Comparison of ENCODE assay signal across 9 cellular contexts in the genomic region with DNA sequence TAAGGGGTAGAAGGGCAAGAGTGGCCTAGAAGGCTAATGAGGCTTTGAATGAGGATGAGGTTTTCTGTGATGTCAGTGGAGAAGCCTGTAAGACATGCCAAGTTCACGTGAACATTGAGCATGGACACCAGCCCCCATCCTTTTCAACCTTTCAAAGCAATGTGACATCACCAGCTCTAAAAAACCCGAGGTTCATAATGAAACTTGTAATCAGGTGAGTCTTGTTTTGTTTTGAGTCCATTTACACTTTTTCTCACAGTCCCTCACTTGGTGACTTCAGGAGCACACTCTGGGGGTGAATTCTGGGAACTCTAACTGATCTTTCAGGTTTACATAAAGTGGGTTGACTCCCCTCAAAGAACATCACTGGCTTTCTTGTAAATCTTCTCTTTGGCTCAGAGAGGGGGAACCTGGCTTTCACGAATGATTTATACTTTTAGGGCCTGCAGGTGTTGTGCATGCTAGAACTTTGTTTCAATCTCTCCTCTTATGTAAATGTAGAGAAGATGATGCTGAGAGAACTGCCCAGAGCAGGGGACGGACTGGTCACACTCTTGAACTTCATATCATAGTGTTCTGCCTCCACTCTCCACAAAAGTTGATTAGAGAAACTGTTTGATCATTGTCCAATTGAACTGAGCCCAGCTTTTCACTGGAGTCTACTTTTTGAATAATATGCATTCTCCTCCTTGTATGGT.
DNase-seq lines count a peak whose midpoint lies in the region; ATAC-seq and TF ChIP-seq lines count a peak whose summit lies in the region.
"Had no signal": no experiment of that assay in that cellular context is flagged by ENCODE, and none has a peak within 500 bp of the region (broad histone marks: within the 10 kb centered on the region; RNA-seq: fewer than 3 reads in every experiment).

No MANE protein-coding gene starts in this region.

- no peaks in the 10 kb centered on the region for H4K20me1 ChIP-seq in neural progenitor cell (ENCODE audit: low read depth)

- no peak overlapping the region for H3K4me2 ChIP-seq in neural progenitor cell

- H3K4me3 Mint-ChIP-seq in activated T-helper 2 cell treated with anti-CD3 and anti-CD28 coated beads, Interferon-gamma antibody, Interleukin-2, Interleukin-4, amounts not matched to agents 10 μg/mL and 5 μg/mL and 100 μg/mL, durations not matched to agents 14 hours and 24 hours and 36 hours (ENCODE audit: low read depth): peak overlapping the region; percentile 14
- no peak overlapping the region for H3K4me3 Mint-ChIP-seq in neural progenitor cell

- H3K36me3 Mint-ChIP-seq in activated T-helper 2 cell treated with anti-CD3 and anti-CD28 coated beads, Interferon-gamma antibody, Interleukin-2, Interleukin-4, amounts not matched to agents 10 μg/mL and 5 μg/mL and 100 μg/mL, durations not matched to agents 14 hours and 24 hours and 36 hours (ENCODE audit: low read depth): peaks cover 14% of the 10 kb centered on the region
- H3K36me3 Mint-ChIP-seq in neural progenitor cell: no peaks in the 10 kb centered on the region

- H3K27me3 Mint-ChIP-seq in activated T-helper 2 cell treated with anti-CD3 and anti-CD28 coated beads, Interferon-gamma antibody, Interleukin-2, Interleukin-4, amounts not matched to agents 10 μg/mL and 5 μg/mL and 100 μg/mL, durations not matched to agents 14 hours and 24 hours and 36 hours (ENCODE audit: low read depth): no peaks in the 10 kb centered on the region
- no peaks in the 10 kb centered on the region for H3K27me3 Mint-ChIP-seq in neural progenitor cell (ENCODE audit: insufficient read depth, low read depth)

- no peak overlapping the region for H3K27ac ChIP-seq in esophagus squamous epithelium
- no peak overlapping the region for H3K27ac ChIP-seq in neural progenitor cell

- H3K9ac ChIP-seq in neural progenitor cell: no peak overlapping the region

- H3K36me3 ChIP-seq in esophagus squamous epithelium: no peaks in the 10 kb centered on the region
- H3K36me3 ChIP-seq in neural progenitor cell: no peaks in the 10 kb centered on the region

- ATAC-seq in GM19468 (IDR thresholded peaks at IDR 0.05; ENCODE audit: extremely low read depth, unreplicated experiment): peak; percentile 10
- peak; percentile 86 for ATAC-seq in HG03135 (IDR thresholded peaks at IDR 0.05; ENCODE audit: unreplicated experiment)
- ATAC-seq in left ventricle myocardium superior: no peak

- 51% methylated on average over 4 of the region's 4 CpGs for WGBS in esophagus squamous epithelium, 2 donors

- TF ChIP-seq CTCF in GM10266 (IDR thresholded peaks at IDR 0.05; ENCODE audit: control insufficient read depth, insufficient read depth, low read depth, missing control alignments) (no peak), esophagus squamous epithelium (IDR thresholded peaks at IDR 0.05) (no peak), neural progenitor cell (IDR thresholded peaks at IDR 0.05) (no peak)

- peaks cover 0 to 9% (median 0%) of the 10 kb centered on the region in 3 donors for H3K4me1 ChIP-seq in esophagus squamous epithelium
- H3K4me1 ChIP-seq in neural progenitor cell: no peaks in the 10 kb centered on the region

- peak overlapping the region; percentile 93 for H3K27ac Mint-ChIP-seq in activated T-helper 2 cell treated with anti-CD3 and anti-CD28 coated beads, Interferon-gamma antibody, Interleukin-2, Interleukin-4, amounts not matched to agents 10 μg/mL and 5 μg/mL and 100 μg/mL, durations not matched to agents 14 hours and 24 hours and 36 hours
- H3K27ac Mint-ChIP-seq in neural progenitor cell: no peak overlapping the region

- H3K9me3 ChIP-seq in esophagus squamous epithelium (no peaks in the 10 kb centered on the region), neural progenitor cell (ENCODE audit: low read depth) (no peaks in the 10 kb centered on the region)

- DNase-seq in GM10266 (ENCODE audit: extremely low spot score) (peak; percentile 16), NCI-H1092 (lab: John Stamatoyannopoulos, UW) (no peak), esophagus squamous epithelium (lab: John Stamatoyannopoulos, UW) (no peak), left ventricle myocardium superior (no peak), neural progenitor cell (ENCODE audit: low spot score) (no peak)
- DNase-seq in activated T-helper 2 cell treated with anti-CD3 and anti-CD28 coated beads, Interferon-gamma antibody, Interleukin-2, Interleukin-4, amounts not matched to agents 10 μg/mL and 5 μg/mL and 100 μg/mL, durations not matched to agents 14 hours and 24 hours and 36 hours (ENCODE audit: low spot score): peak; percentile 49
- DNase-seq: activated gamma-delta T cell treated with Interleukin-2 at 50 U/mL for 16 hours had no signal

- H3K79me2 ChIP-seq in neural progenitor cell (ENCODE audit: low read depth): no peaks in the 10 kb centered on the region

- no peaks in the 10 kb centered on the region for H3F3A ChIP-seq in neural progenitor cell (ENCODE audit: low read depth)

- no peak for TF ChIP-seq POLR2A in esophagus squamous epithelium (IDR thresholded peaks at IDR 0.05)

- H3K4me3 ChIP-seq in esophagus squamous epithelium (no peak overlapping the region), neural progenitor cell (no peak overlapping the region)

- no peaks in the 10 kb centered on the region for H3K27me3 ChIP-seq in esophagus squamous epithelium
- H3K27me3 ChIP-seq in neural progenitor cell: no peaks in the 10 kb centered on the region

- intact Hi-C loops in activated T-helper 2 cell treated with anti-CD3 and anti-CD28 coated beads, Interferon-gamma antibody, Interleukin-2, Interleukin-4, amounts not matched to agents 10 μg/mL and 5 μg/mL and 100 μg/mL, durations not matched to agents 14 hours and 24 hours and 36 hours (cut with micrococcal nuclease): loop anchor here (1.0 to 10.0 kb wide), 9 partner anchors 10 to 445 kb away; no protein-coding TSS in a partner anchor
- intact Hi-C loops in esophagus squamous epithelium (cut with DNase I) (no loop called here), left ventricle myocardium superior (cut with micrococcal nuclease) (no loop called here)

- no peaks in the 10 kb centered on the region for H3K9me3 Mint-ChIP-seq in activated T-helper 2 cell treated with anti-CD3 and anti-CD28 coated beads, Interferon-gamma antibody, Interleukin-2, Interleukin-4, amounts not matched to agents 10 μg/mL and 5 μg/mL and 100 μg/mL, durations not matched to agents 14 hours and 24 hours and 36 hours
- no peaks in the 10 kb centered on the region for H3K9me3 Mint-ChIP-seq in neural progenitor cell

- peaks cover 84% of the 10 kb centered on the region for H3K4me1 Mint-ChIP-seq in activated T-helper 2 cell treated with anti-CD3 and anti-CD28 coated beads, Interferon-gamma antibody, Interleukin-2, Interleukin-4, amounts not matched to agents 10 μg/mL and 5 μg/mL and 100 μg/mL, durations not matched to agents 14 hours and 24 hours and 36 hours (ENCODE audit: low read depth)
- no peaks in the 10 kb centered on the region for H3K4me1 Mint-ChIP-seq in neural progenitor cell

- H2AFZ ChIP-seq in neural progenitor cell (replicated peaks): no peak overlapping the region

Comparison
In these comparisons a context has a peak if more than half of its experiments do, and no peak if none do; other contexts are left out.
1. DNase-seq: peak in GM10266 (single experiment) and activated T-helper 2 cell treated with anti-CD3 and anti-CD28 coated beads, Interferon-gamma antibody, Interleukin-2, Interleukin-4, amounts not matched to agents 10 μg/mL and 5 μg/mL and 100 μg/mL, durations not matched to agents 14 hours and 24 hours and 36 hours (single experiment); none in NCI-H1092 (single experiment), esophagus squamous epithelium (single experiment), left ventricle myocardium superior (single experiment) and neural progenitor cell (single experiment).